In genomic region chr5:102753889-102754498, GRCh38 we compare ENCODE assay signal across 8 cellular contexts. TPM values are rescaled to one million over a fixed set of nuclear protein-coding genes. Genes with fewer than 3 reads are reported as not detected.
DNase-seq lines count a peak whose midpoint lies in the region; ATAC-seq and TF ChIP-seq lines count a peak whose summit lies in the region.

No MANE protein-coding gene starts in this region.

- H3K9me3 ChIP-seq in T-helper 17 cell (ENCODE audit: control insufficient read depth, low read length, poor library complexity, severe bottlenecking) (no peaks in the 10 kb centered on the region), prostate gland (no peaks in the 10 kb centered on the region)

- no peaks in the 10 kb centered on the region for H3K36me3 Mint-ChIP-seq in T-helper 17 cell (ENCODE audit: low read depth)

- H3K27me3 ChIP-seq in prostate gland (replicated peaks; ENCODE audit: insufficient read depth): no peaks in the 10 kb centered on the region

- no peak overlapping the region for H3K27ac ChIP-seq in prostate gland

- peaks cover 23% of the 10 kb centered on the region for H3K4me1 Mint-ChIP-seq in T-helper 17 cell

- in situ Hi-C loops in GM13976 (cut with MboI; ENCODE audit: low sequenced_read_pairs, unreplicated experiment): no loop called here

- DNase-seq in GM13976 (ENCODE audit: low spot score) (peak; percentile 31), T-helper 17 cell (peak in 2 of 3 donors; percentile 10), fibroblast of mammary gland (ENCODE audit: low read depth) (no peak), prostate gland (ENCODE audit: low spot score) (no peak), NCI-H2081 (lab: John Stamatoyannopoulos, UW) (no peak), putamen (ENCODE audit: low spot score) (no peak)

- peaks cover 17% of the 10 kb centered on the region for H3K27me3 Mint-ChIP-seq in T-helper 17 cell

- no peaks in the 10 kb centered on the region for H3K36me3 ChIP-seq in prostate gland

- TF ChIP-seq POLR2A in prostate gland (IDR thresholded peaks at IDR 0.05): no peak

- TF ChIP-seq CTCF in GM13976 (IDR thresholded peaks at IDR 0.05; ENCODE audit: borderline replicate concordance, control extremely low read depth, extremely low read depth, insufficient read depth, missing control alignments) (no peak), fibroblast of mammary gland (conservative IDR thresholded peaks at IDR 0.05; ENCODE audit: control insufficient read depth, insufficient read depth, low read depth, low read length) (no peak), prostate gland (IDR thresholded peaks at IDR 0.05) (no peak)

- peak overlapping the region; percentile 67 for H3K27ac Mint-ChIP-seq in T-helper 17 cell

- no peak for ATAC-seq in T-helper 17 cell
- no peak for ATAC-seq in GM21447 (IDR thresholded peaks at IDR 0.05; ENCODE audit: unreplicated experiment)
- ATAC-seq in HG03045 (IDR thresholded peaks at IDR 0.05; ENCODE audit: unreplicated experiment): no peak

- H3K4me1 ChIP-seq in prostate gland (replicated peaks): no peaks in the 10 kb centered on the region

- H3K4me3 ChIP-seq in fibroblast of mammary gland (ENCODE audit: control insufficient read depth, low read depth, low read length) (peak overlapping the region; percentile 95), prostate gland (peak overlapping the region; percentile 70 to 71)

- intact Hi-C loops in prostate gland (cut with DNase I): loop anchor here (10.0 kb wide), 1 partner anchor 169 kb away; no protein-coding TSS in a partner anchor

- peak overlapping the region; percentile 97 for H3K4me3 Mint-ChIP-seq in T-helper 17 cell

- WGBS in prostate gland: 40% methylated on average over 17 of the region's 21 CpGs

RNA-seq across cellular contexts. Expression of gene PAM, which starts 1.1 kb away (rescaled TPM):
- total RNA-seq in T-helper 17 cell: 10 to 100 TPM; 23.5 to 34.3 TPM
- total RNA-seq in prostate gland: 100 to 1,000 TPM in 1 of 2 donors, 10 to 100 TPM in 1; 76.8 to 171 TPM

Comparison
In these comparisons a context has a peak if more than half of its experiments do, and no peak if none do; other contexts are left out.
1. DNase-seq: peak in GM13976 (single experiment) and T-helper 17 cell (2 of 3); none in fibroblast of mammary gland (single experiment), prostate gland (single experiment), NCI-H2081 (0 of 2) and putamen (single experiment).